ENCODE assay signal across 11 cellular contexts in genomic region chr4:25928956-25929336, GRCh38.
A peak's percentile ranks its signal among the peaks of the same experiment; 100 is the strongest.
DNase-seq lines count a peak whose midpoint lies in the region; ATAC-seq lines count a peak whose summit lies in the region.
"Had no signal": no experiment of that assay in that cellular context is flagged by ENCODE, and none has a peak within 500 bp of the region (broad histone marks: within the 10 kb centered on the region; RNA-seq: fewer than 3 reads in every experiment).

No MANE protein-coding gene starts in this region.

- H3K4me1 Mint-ChIP-seq in stimulated activated naive B cell treated with anti-CD40 and anti-IgM and Interleukin-4, amounts not matched to agents 10 μg/mL and 1 μg/mL and 100 μg/mL, for 72 hours = no peaks in the 10 kb centered on the region

- H3K27ac ChIP-seq in BLaER1 treated with 17β-estradiol and CSF1 and Interleukin-3, amounts not matched to agents 10 nM and 100 nM = peak overlapping the region in 7 of 11 experiments; percentile 29 to 75 (median 49); a peak in 11 of 22 replicates
- H3K27ac ChIP-seq in muscle layer of duodenum (ENCODE audit: low read length) = peak overlapping the region; percentile 43
- H3K27ac ChIP-seq: SJCRH30 had no signal

- H4K20me1 ChIP-seq in BLaER1 treated with 17β-estradiol and CSF1 and Interleukin-3, amounts not matched to agents 10 nM and 100 nM = no peaks in the 10 kb centered on the region

- H3K27me3 ChIP-seq in BLaER1 treated with 17β-estradiol and CSF1 and Interleukin-3, amounts not matched to agents 10 nM and 100 nM = no peaks in the 10 kb centered on the region
- no peaks in the 10 kb centered on the region for H3K27me3 ChIP-seq in endocrine pancreas (ENCODE audit: control insufficient read depth, insufficient read depth, low read length)
- no peaks in the 10 kb centered on the region for H3K27me3 ChIP-seq in muscle layer of duodenum (ENCODE audit: low read depth, low read length)
- H3K27me3 ChIP-seq: SJCRH30 had no signal

- no peak overlapping the region for H3K4me3 Mint-ChIP-seq in stimulated activated naive B cell treated with anti-CD40 and anti-IgM and Interleukin-4, amounts not matched to agents 10 μg/mL and 1 μg/mL and 100 μg/mL, for 72 hours

- peaks cover 2 to 10% of the 10 kb centered on the region in 2 donors for H3K36me3 Mint-ChIP-seq in stimulated activated naive B cell treated with anti-CD40 and anti-IgM and Interleukin-4, amounts not matched to agents 10 μg/mL and 1 μg/mL and 100 μg/mL, for 72 hours

- peak overlapping the region in 5 of 11 experiments; percentile 5 to 54 (median 32); a peak in 6 of 22 replicates for H3K9ac ChIP-seq in BLaER1 treated with 17β-estradiol and CSF1 and Interleukin-3, amounts not matched to agents 10 nM and 100 nM
- H3K9ac ChIP-seq in endocrine pancreas (ENCODE audit: control insufficient read depth, insufficient read depth, low read length) = peak overlapping the region; percentile 57

- DNase-seq in NCI-H748 treated with DMSO at 0.1 percent for 48 hours (lab: John Stamatoyannopoulos, UW) = peak; percentile 67
- DNase-seq in stimulated activated naive B cell treated with anti-CD40 and anti-IgM and Interleukin-4, amounts not matched to agents 10 μg/mL and 1 μg/mL and 100 μg/mL, for 72 hours = no peak
- DNase-seq: central memory CD4-positive, alpha-beta T cell; occipital lobe; SJCRH30 had no signal

- no peak overlapping the region for H3K27ac Mint-ChIP-seq in stimulated activated naive B cell treated with anti-CD40 and anti-IgM and Interleukin-4, amounts not matched to agents 10 μg/mL and 1 μg/mL and 100 μg/mL, for 72 hours

- H3K36me3 ChIP-seq in BLaER1 treated with 17β-estradiol and CSF1 and Interleukin-3, amounts not matched to agents 10 nM and 100 nM = peaks cover 0 to 15% (median 0%) of the 10 kb centered on the region in 11 experiments; a peak in 3 of 22 replicates
- H3K36me3 ChIP-seq in endocrine pancreas (ENCODE audit: control insufficient read depth, insufficient read depth, low read length) = no peaks in the 10 kb centered on the region
- peaks cover 0 to 5% of the 10 kb centered on the region in 2 donors for H3K36me3 ChIP-seq in muscle layer of duodenum (ENCODE audit: control insufficient read depth in 1 of 2, insufficient read depth in 2 of 2, low read length in 2 of 2)

- peaks cover 0 to 71% (median 17%) of the 10 kb centered on the region in 10 experiments; a peak in 14 of 20 replicates for H3K4me1 ChIP-seq in BLaER1 treated with 17β-estradiol and CSF1 and Interleukin-3, amounts not matched to agents 10 nM and 100 nM
- H3K4me1 ChIP-seq in endocrine pancreas (ENCODE audit: control insufficient read depth, insufficient read depth, low read length) (peaks cover 15% of the 10 kb centered on the region), muscle layer of duodenum (ENCODE audit: control insufficient read depth in 1 of 2, insufficient read depth in 2 of 2, low read length in 2 of 2) (peaks cover 5 to 8% of the 10 kb centered on the region in 2 donors)

- H3K4me3 ChIP-seq in BLaER1 treated with 17β-estradiol and CSF1 and Interleukin-3, amounts not matched to agents 10 nM and 100 nM = no peak overlapping the region
- peak overlapping the region; percentile 82 for H3K4me3 ChIP-seq in endocrine pancreas (ENCODE audit: control insufficient read depth, insufficient read depth, low read length)
- H3K4me3 ChIP-seq in muscle layer of duodenum (ENCODE audit: low read depth in 1 of 2, low read length in 2 of 2) = no peak overlapping the region
- H3K4me3 ChIP-seq: SJCRH30 had no signal

- no peaks in the 10 kb centered on the region for H3K27me3 Mint-ChIP-seq in stimulated activated naive B cell treated with anti-CD40 and anti-IgM and Interleukin-4, amounts not matched to agents 10 μg/mL and 1 μg/mL and 100 μg/mL, for 72 hours

- H3K9me3 Mint-ChIP-seq in stimulated activated naive B cell treated with anti-CD40 and anti-IgM and Interleukin-4, amounts not matched to agents 10 μg/mL and 1 μg/mL and 100 μg/mL, for 72 hours = no peaks in the 10 kb centered on the region

- no peak for ATAC-seq in GM21529 (IDR thresholded peaks at IDR 0.05; ENCODE audit: unreplicated experiment)
- ATAC-seq in stimulated activated naive B cell treated with anti-CD40 and anti-IgM and Interleukin-4, amounts not matched to agents 10 μg/mL and 1 μg/mL and 100 μg/mL, for 72 hours (replicated peaks) = no peak
- ATAC-seq in GM21737 (IDR thresholded peaks at IDR 0.05; ENCODE audit: unreplicated experiment) = no peak
- no peak for ATAC-seq in GM19397 (IDR thresholded peaks at IDR 0.05; ENCODE audit: unreplicated experiment)

- H3K4me2 ChIP-seq in BLaER1 treated with 17β-estradiol and CSF1 and Interleukin-3, amounts not matched to agents 10 nM and 100 nM = peak overlapping the region in 8 of 11 experiments; percentile 18 to 81 (median 61); a peak in 15 of 22 replicates

- no peaks in the 10 kb centered on the region for H3K9me3 ChIP-seq in BLaER1 treated with 17β-estradiol and CSF1 and Interleukin-3, amounts not matched to agents 10 nM and 100 nM (replicated peaks in 1 of 11)
- H3K9me3 ChIP-seq in endocrine pancreas (ENCODE audit: control insufficient read depth, low read length) (no peaks in the 10 kb centered on the region), muscle layer of duodenum (ENCODE audit: control insufficient read depth in 1 of 2, low read length in 2 of 2) (no peaks in the 10 kb centered on the region)
- H3K9me3 ChIP-seq: SJCRH30 had no signal
